Comparison of ENCODE assay signal across 18 cellular contexts in the genomic region with DNA sequence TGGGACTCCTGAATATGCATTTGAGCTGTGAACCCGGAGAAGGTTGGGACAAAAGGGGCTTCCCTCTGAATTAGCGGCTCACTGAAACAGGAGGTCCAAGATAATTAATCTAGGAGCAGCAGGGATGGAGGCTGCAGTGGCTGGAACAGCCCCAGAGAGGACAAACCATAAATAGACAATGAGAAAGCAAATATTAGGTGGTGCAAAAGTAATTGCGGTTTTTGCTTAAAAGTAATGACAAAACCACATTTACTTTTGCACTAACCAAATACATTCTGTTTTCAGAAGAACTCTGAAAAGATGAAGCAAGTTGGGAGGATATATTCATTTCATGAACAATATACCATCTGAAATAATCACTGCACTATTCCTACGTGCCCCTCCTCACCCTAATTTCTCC.
DNase-seq lines count a peak whose midpoint lies in the region; ATAC-seq, FAIRE-seq and TF ChIP-seq lines count a peak whose summit lies in the region.
"Had no signal": no experiment of that assay in that cellular context is flagged by ENCODE, and none has a peak within 500 bp of the region (broad histone marks: within the 10 kb centered on the region; RNA-seq: fewer than 3 reads in every experiment).

No MANE protein-coding gene starts in this region.

- FAIRE-seq in GM12891 (lab: Jason Lieb, UNC), result no peak
- FAIRE-seq: A549, GM12878 had no signal

- no peaks in the 10 kb centered on the region for H3K79me2 ChIP-seq in osteoblast (ENCODE audit: insufficient read depth, low read length)

- H3K4me2 ChIP-seq in osteoblast (ENCODE audit: insufficient read depth, low read length), result no peak overlapping the region
- H3K4me2 ChIP-seq: A549 had no signal

- no peak for TF ChIP-seq POLR2A in GM12891 (IDR thresholded peaks at IDR 0.05; ENCODE audit: low read depth, low read length)

- no peak overlapping the region for H3K4me3 Mint-ChIP-seq in WTC11
- H3K4me3 Mint-ChIP-seq: CD4-positive, alpha-beta memory T cell had no signal

- no peak overlapping the region for H3K9ac ChIP-seq in HUES6 (ENCODE audit: low read length)

- POLR2A ChIA-PET in WTC11 (lab: Charles Lee), result no interaction called here

- H3K27me3 ChIP-seq in HUES6 (ENCODE audit: control insufficient read depth, insufficient read depth, low read length) (no peaks in the 10 kb centered on the region), osteoblast (ENCODE audit: insufficient read depth, low read length) (no peaks in the 10 kb centered on the region)

- ATAC-seq in WTC11 (peak; percentile 23), GM21717 (IDR thresholded peaks at IDR 0.05; ENCODE audit: unreplicated experiment) (no peak)
- ATAC-seq: A549, GM12878 had no signal

- H3K4me1 ChIP-seq in HUES6 (ENCODE audit: control insufficient read depth, insufficient read depth, low read length) (peaks cover 18% of the 10 kb centered on the region), osteoblast (ENCODE audit: insufficient read depth, low read length) (no peaks in the 10 kb centered on the region)
- H3K4me1 ChIP-seq: A549, BE2C had no signal

- no peak for TF ChIP-seq CTCF in WTC11 (IDR thresholded peaks at IDR 0.05)
- TF ChIP-seq CTCF in osteoblast (IDR thresholded peaks at IDR 0.05; ENCODE audit: extremely low read depth, low read depth, low read length), result no peak

- no peaks in the 10 kb centered on the region for H4K20me1 ChIP-seq in osteoblast (ENCODE audit: insufficient read depth, low read length)

- H3K36me3 Mint-ChIP-seq in WTC11, result no peaks in the 10 kb centered on the region
- H3K36me3 Mint-ChIP-seq: CD4-positive, alpha-beta memory T cell had no signal

- no peak for DNase-seq in WTC11 (ENCODE audit: low spot score)
- peak; percentile 25 for DNase-seq in iPS-NIHi7 (ENCODE audit: extremely low spot score)
- peak; percentile 13 for DNase-seq in retina
- no peak for DNase-seq in osteoblast (ENCODE audit: insufficient read length, low spot score, missing footprints)
- no peak for DNase-seq in GM12891 (ENCODE audit: insufficient read length, low spot score)
- DNase-seq: BE2C; CD4-positive, alpha-beta memory T cell; DMS79; GOT3; HCEC 1CT; KG1 had no signal

- 0 out of 2 replicates have a peak, but pooled peaks cover 11% of the 10 kb centered on the region for H3K9me3 Mint-ChIP-seq in WTC11
- H3K9me3 Mint-ChIP-seq: CD4-positive, alpha-beta memory T cell had no signal

- H3K27ac ChIP-seq in HUES6 (ENCODE audit: low read depth, low read length) (0 out of 2 replicates have a peak overlapping the region, but pooled peaks have one; percentile 22), osteoblast (ENCODE audit: low read depth, low read length) (no peak overlapping the region)
- H3K27ac ChIP-seq: A549, C4-2B, HL-60 had no signal

- no peak overlapping the region for H2AFZ ChIP-seq in osteoblast (ENCODE audit: low read length)

- H3K27me3 Mint-ChIP-seq in WTC11 (ENCODE audit: low read depth), result no peaks in the 10 kb centered on the region
- H3K27me3 Mint-ChIP-seq: IgD-negative memory B cell had no signal

- H3K4me3 ChIP-seq in HUES6 (ENCODE audit: low read depth, low read length) (no peak overlapping the region), osteoblast (ENCODE audit: insufficient read depth, low read length) (no peak overlapping the region)
- H3K4me3 ChIP-seq: A549, GM12878 had no signal

- H3K4me1 Mint-ChIP-seq in WTC11, result peaks cover 35% of the 10 kb centered on the region
- H3K4me1 Mint-ChIP-seq: CD4-positive, alpha-beta memory T cell had no signal

- CTCF ChIA-PET in WTC11 (lab: Charles Lee), result interaction anchor here (1.0 to 1.8 kb wide), 5 partner anchors 9 to 84 kb away, joined by 3 to 6 read pairs (median 5); no protein-coding TSS in a partner anchor

- H3K36me3 ChIP-seq in HUES6 (ENCODE audit: control insufficient read depth, insufficient read depth, low read length), result no peaks in the 10 kb centered on the region
- H3K36me3 ChIP-seq in osteoblast (ENCODE audit: insufficient read depth, low read length), result no peaks in the 10 kb centered on the region
- H3K36me3 ChIP-seq: BE2C had no signal

- H3K27ac Mint-ChIP-seq in WTC11, result peak overlapping the region; percentile 84; the same call in 1 of the 2 replicates
- H3K27ac Mint-ChIP-seq: CD4-positive, alpha-beta memory T cell; IgD-negative memory B cell had no signal

- H3K9me3 ChIP-seq in HUES6 (ENCODE audit: control insufficient read depth, insufficient read depth, low read depth, low read length) (no peaks in the 10 kb centered on the region), osteoblast (ENCODE audit: low read depth, low read length) (no peaks in the 10 kb centered on the region)
- H3K9me3 ChIP-seq: A549, BE2C had no signal

TF ChIP-seq in WTC11, 78 proteins besides CTCF, POLR2A, EP300 and RAD21 (continues in another document):
- TF ChIP-seq E2F5 (CRISPR knock-in tag; IDR thresholded peaks at IDR 0.05) (no peak), FOXK1 (CRISPR knock-in tag; IDR thresholded peaks at IDR 0.05) (no peak), EMX1 (CRISPR knock-in tag; IDR thresholded peaks at IDR 0.05) (no peak), SOX15 (CRISPR knock-in tag; IDR thresholded peaks at IDR 0.05) (no peak), KAT7 (CRISPR knock-in tag; IDR thresholded peaks at IDR 0.05; ENCODE audit: borderline replicate concordance) (no peak), JUN (CRISPR knock-in tag; IDR thresholded peaks at IDR 0.05) (no peak)
- TF ChIP-seq, protein P1, sequence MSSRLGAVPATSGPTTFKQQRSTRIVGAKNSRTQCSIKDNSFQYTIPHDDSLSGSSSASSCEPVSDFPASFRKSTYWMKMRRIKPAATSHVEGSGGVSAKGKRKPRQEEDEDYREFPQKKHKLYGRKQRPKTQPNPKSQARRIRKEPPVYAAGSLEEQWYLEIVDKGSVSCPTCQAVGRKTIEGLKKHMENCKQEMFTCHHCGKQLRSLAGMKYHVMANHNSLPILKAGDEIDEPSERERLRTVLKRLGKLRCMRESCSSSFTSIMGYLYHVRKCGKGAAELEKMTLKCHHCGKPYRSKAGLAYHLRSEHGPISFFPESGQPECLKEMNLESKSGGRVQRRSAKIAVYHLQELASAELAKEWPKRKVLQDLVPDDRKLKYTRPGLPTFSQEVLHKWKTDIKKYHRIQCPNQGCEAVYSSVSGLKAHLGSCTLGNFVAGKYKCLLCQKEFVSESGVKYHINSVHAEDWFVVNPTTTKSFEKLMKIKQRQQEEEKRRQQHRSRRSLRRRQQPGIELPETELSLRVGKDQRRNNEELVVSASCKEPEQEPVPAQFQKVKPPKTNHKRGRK (CRISPR knock-in tag; IDR thresholded peaks at IDR 0.05; ENCODE audit: borderline replicate concordance), result no peak

TF ChIP-seq in GM12891, 5 proteins besides CTCF, POLR2A, EP300 and RAD21:
- TF ChIP-seq TAF1 (IDR thresholded peaks at IDR 0.05; ENCODE audit: low read depth, low read length) (no peak), POLR2AphosphoS5 (IDR thresholded peaks at IDR 0.05; ENCODE audit: low read depth, low read length) (no peak)

Comparison
In these comparisons a context has a peak if more than half of its experiments do, and no peak if none do; other contexts are left out.
1. DNase-seq: peak in iPS-NIHi7 (single experiment) and retina (single experiment); none in WTC11 (single experiment), osteoblast (single experiment) and GM12891 (single experiment).